13 cellular contexts compared by ENCODE assay signal in the genomic region with DNA sequence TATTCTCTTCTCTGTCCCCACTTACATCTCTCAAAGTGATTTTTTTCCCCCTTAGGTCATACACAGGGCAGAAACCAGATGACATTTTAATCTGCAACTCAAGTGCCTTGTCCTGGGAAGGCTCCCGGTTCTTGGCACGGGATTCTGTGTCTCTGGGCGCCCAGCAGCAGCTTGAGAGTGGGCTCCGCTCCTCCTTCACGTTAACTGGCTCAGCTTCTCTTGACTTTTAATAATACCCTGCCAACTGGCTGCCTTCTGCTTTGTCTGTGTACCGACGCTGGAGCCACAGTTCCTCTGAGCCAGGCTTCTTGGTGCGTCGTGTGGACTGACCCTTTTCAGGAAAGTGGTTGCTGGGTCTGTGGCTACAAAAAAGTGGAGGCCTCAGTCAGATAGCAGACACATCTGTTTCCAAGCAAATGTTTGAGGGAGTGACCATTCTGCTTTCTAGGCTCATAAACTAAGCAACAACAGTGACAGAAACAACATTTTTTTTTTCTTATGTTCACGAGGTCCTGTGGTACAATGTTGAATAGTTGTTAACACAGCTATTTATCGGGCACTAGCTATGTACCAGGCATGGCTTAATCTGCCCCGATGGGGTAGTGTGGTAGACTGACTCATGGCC.
DNase-seq lines count a peak whose midpoint lies in the region; ATAC-seq and TF ChIP-seq lines count a peak whose summit lies in the region.
"Had no signal": no experiment of that assay in that cellular context is flagged by ENCODE, and none has a peak within 500 bp of the region (broad histone marks: within the 10 kb centered on the region; RNA-seq: fewer than 3 reads in every experiment).

No MANE protein-coding gene starts in this region.

- H2AK5ac ChIP-seq in mesendoderm (ENCODE audit: low read length): no peak overlapping the region

- H3K4me3 Mint-ChIP-seq in activated B cell treated with CpG ODN at 0.5 μM for 24 hours (no peak overlapping the region), Calu3 (ENCODE audit: low read depth, unreplicated experiment) (no peak overlapping the region)
- H3K4me3 Mint-ChIP-seq: activated CD4-positive, alpha-beta T cell treated with anti-CD3 and anti-CD28 coated beads, Interleukin-2, amount 10 ng/mL, durations not matched to agents 7 days and 5 days; T-helper 1 cell treated with Interleukin-12 subunit alpha and Interleukin-12 subunit beta and Interleukin-4 antibody, amounts not matched to agents 30 μg/mL and 1 μg/mL, for 36 hours had no signal

- H3K27me3 ChIP-seq in GM23248 (replicated peaks; ENCODE audit: insufficient read depth) (peaks cover 85% of the 10 kb centered on the region), sigmoid colon (peaks cover 0 to 9% (median 0%) of the 10 kb centered on the region in 3 donors), mesendoderm (ENCODE audit: insufficient read depth, low read length, poor library complexity) (no peaks in the 10 kb centered on the region)

- DNase-seq in GM23248 (peak; percentile 26), activated B cell treated with CpG ODN at 0.5 μM for 24 hours (no peak), left ventricle myocardium superior (peak; percentile 82), sigmoid colon (peak; percentile 94), Calu3 (no peak), AML-193 (lab: John Stamatoyannopoulos, UW) (no peak), mesendoderm (no peak)
- DNase-seq: activated CD4-positive, alpha-beta T cell treated with anti-CD3 and anti-CD28 coated beads, Interleukin-2, amount 10 ng/mL, durations not matched to agents 7 days and 5 days; NCI-H2081 treated with DMSO at 0.1 percent for 48 hours; OCI-M1 had no signal

- no peak overlapping the region for H2AFZ ChIP-seq in GM23248

- H3K18ac ChIP-seq in mesendoderm (ENCODE audit: low read length): no peak overlapping the region

- H3K36me3 Mint-ChIP-seq in activated B cell treated with CpG ODN at 0.5 μM for 24 hours (ENCODE audit: low read depth) (no peaks in the 10 kb centered on the region), Calu3 (ENCODE audit: insufficient read depth, unreplicated experiment) (no peaks in the 10 kb centered on the region)

- peak overlapping the region; percentile 41 for H3K27ac Mint-ChIP-seq in activated B cell treated with CpG ODN at 0.5 μM for 24 hours
- H3K27ac Mint-ChIP-seq in Calu3 (ENCODE audit: unreplicated experiment): no peak overlapping the region
- H3K27ac Mint-ChIP-seq: activated CD4-positive, alpha-beta T cell treated with anti-CD3 and anti-CD28 coated beads, Interleukin-2, amount 10 ng/mL, durations not matched to agents 7 days and 5 days; T-helper 1 cell treated with Interleukin-12 subunit alpha and Interleukin-12 subunit beta and Interleukin-4 antibody, amounts not matched to agents 30 μg/mL and 1 μg/mL, for 36 hours had no signal

- CTCF ChIA-PET in activated B cell treated with CpG ODN at 0.5 μM for 24 hours (lab: Charles Lee) (no interaction called here), Calu3 (lab: Charles Lee) (no interaction called here)

- peaks cover 53% of the 10 kb centered on the region for H3K4me1 Mint-ChIP-seq in activated B cell treated with CpG ODN at 0.5 μM for 24 hours
- peaks cover 5% of the 10 kb centered on the region for H3K4me1 Mint-ChIP-seq in Calu3 (ENCODE audit: low read depth, unreplicated experiment)

- no peak for TF ChIP-seq POLR2A in sigmoid colon (IDR thresholded peaks at IDR 0.05)

- H4K8ac ChIP-seq in mesendoderm (ENCODE audit: low read depth, low read length): no peak overlapping the region

- TF ChIP-seq CTCF in activated B cell treated with CpG ODN at 0.5 μM for 24 hours (IDR thresholded peaks at IDR 0.05): no peak
- TF ChIP-seq CTCF in sigmoid colon (IDR thresholded peaks at IDR 0.05): no peak
- no peak for TF ChIP-seq CTCF in Calu3 (IDR thresholded peaks at IDR 0.05; ENCODE audit: unreplicated experiment)

- H2BK120ac ChIP-seq in mesendoderm (ENCODE audit: low read depth, low read length): no peak overlapping the region

- peak in 2 of 4 donors; percentile 14 to 42 for TF ChIP-seq EP300 in sigmoid colon (IDR thresholded peaks at IDR 0.05)

- no peaks in the 10 kb centered on the region for H3K27me3 Mint-ChIP-seq in activated B cell treated with CpG ODN at 0.5 μM for 24 hours
- H3K27me3 Mint-ChIP-seq in Calu3 (ENCODE audit: unreplicated experiment): peaks cover 31% of the 10 kb centered on the region
- H3K27me3 Mint-ChIP-seq: activated CD4-positive, alpha-beta T cell treated with anti-CD3 and anti-CD28 coated beads, Interleukin-2, amount 10 ng/mL, durations not matched to agents 7 days and 5 days had no signal

- no peaks in the 10 kb centered on the region for H3K79me1 ChIP-seq in mesendoderm (ENCODE audit: low read length)

- intact Hi-C loops in activated B cell treated with CpG ODN at 0.5 μM for 24 hours (cut with micrococcal nuclease) (loop anchor here (2.0 kb wide), 1 partner anchor 19 kb away; no protein-coding TSS in a partner anchor), left ventricle myocardium superior (cut with micrococcal nuclease) (no loop called here), sigmoid colon (cut with DNase I) (no loop called here), Calu3 (cut with micrococcal nuclease; ENCODE audit: unreplicated experiment) (no loop called here)

- H3K4ac ChIP-seq in mesendoderm (ENCODE audit: low read depth, low read length): no peak overlapping the region

- H3K56ac ChIP-seq in mesendoderm (ENCODE audit: low read length): no peak overlapping the region

- BruUV-seq in Calu3 (replicated peaks; lab: Mats Ljungman, UMichigan): no TSS peak

- H3K79me2 ChIP-seq in GM23248 (ENCODE audit: insufficient read depth) (no peaks in the 10 kb centered on the region), mesendoderm (ENCODE audit: control insufficient read depth, insufficient read depth, low read length) (no peaks in the 10 kb centered on the region)

- H4K20me1 ChIP-seq in GM23248 (ENCODE audit: insufficient read depth): no peaks in the 10 kb centered on the region

- H3K36me3 ChIP-seq in GM23248 (ENCODE audit: low read depth): no peaks in the 10 kb centered on the region
- H3K36me3 ChIP-seq in sigmoid colon: no peaks in the 10 kb centered on the region
- H3K36me3 ChIP-seq in mesendoderm (ENCODE audit: control insufficient read depth, insufficient read depth, low read length): no peaks in the 10 kb centered on the region

- H3K9me3 Mint-ChIP-seq in activated B cell treated with CpG ODN at 0.5 μM for 24 hours: no peaks in the 10 kb centered on the region
- H3K9me3 Mint-ChIP-seq in Calu3 (ENCODE audit: low read depth, unreplicated experiment): peaks cover 2% of the 10 kb centered on the region
- H3K9me3 Mint-ChIP-seq: activated CD4-positive, alpha-beta T cell treated with anti-CD3 and anti-CD28 coated beads, Interleukin-2, amount 10 ng/mL, durations not matched to agents 7 days and 5 days; T-helper 1 cell treated with Interleukin-12 subunit alpha and Interleukin-12 subunit beta and Interleukin-4 antibody, amounts not matched to agents 30 μg/mL and 1 μg/mL, for 36 hours had no signal

- H3K23ac ChIP-seq in mesendoderm (ENCODE audit: low read length): no peak overlapping the region

- no peak overlapping the region for H2BK15ac ChIP-seq in mesendoderm (replicated peaks; ENCODE audit: low read depth)

- in situ Hi-C loops in GM23248 (cut with MboI): no loop called here

- H3K27ac ChIP-seq in GM23248 (no peak overlapping the region), sigmoid colon (peak overlapping the region; percentile 36 to 70 (median 59)), mesendoderm (ENCODE audit: low read depth, low read length) (no peak overlapping the region)
- H3K27ac ChIP-seq: C4-2B had no signal

- H4K5ac ChIP-seq in mesendoderm (ENCODE audit: low read length): no peak overlapping the region

- H3K9ac ChIP-seq in GM23248: no peak overlapping the region
- no peak overlapping the region for H3K9ac ChIP-seq in mesendoderm (ENCODE audit: low read length)

- ATAC-seq in activated B cell treated with CpG ODN at 0.5 μM for 24 hours (ENCODE audit: low read depth) (no peak), left ventricle myocardium superior (peak; percentile 89), GM21825 (IDR thresholded peaks at IDR 0.05; ENCODE audit: unreplicated experiment) (no peak)

- WGBS in GM23248 (ENCODE audit: low coverage in 1 of 2, low lambda C conversion rate in 2 of 2, missing lambda C conversion rate in 2 of 2), 2 experiments: 1 to 2% methylated on average over 12 of the region's 12 CpGs
- 63 to 72% methylated on average over 12 of the region's 12 CpGs for WGBS in sigmoid colon, 2 donors
- no CpG with 5 or more reads among the region's 12 CpGs for WGBS in mesendoderm (ENCODE audit: extremely low coverage, insufficient coverage, low lambda C conversion rate)

- H3K4me1 ChIP-seq in GM23248 (ENCODE audit: insufficient read depth) (no peaks in the 10 kb centered on the region), sigmoid colon (peaks cover 0 to 21% (median 18%) of the 10 kb centered on the region in 4 donors), mesendoderm (ENCODE audit: control insufficient read depth, low read depth, low read length) (no peaks in the 10 kb centered on the region)

- H3F3A ChIP-seq in GM23248 (ENCODE audit: insufficient read depth): no peaks in the 10 kb centered on the region

- H2BK5ac ChIP-seq in mesendoderm (ENCODE audit: low read length): no peak overlapping the region

- H3K4me2 ChIP-seq in GM23248 (ENCODE audit: unreplicated experiment) (no peak overlapping the region), mesendoderm (ENCODE audit: low read length) (no peak overlapping the region)

- POLR2A ChIA-PET in activated B cell treated with CpG ODN at 0.5 μM for 24 hours (lab: Charles Lee): interaction anchor here (0.6 to 1.8 kb wide), 3 partner anchors 14 to 98 kb away, joined by 3 to 8 read pairs (median 5); no protein-coding TSS in a partner anchor

- no peaks in the 10 kb centered on the region for H3K9me2 ChIP-seq in GM23248 (ENCODE audit: insufficient read depth)

- H3K4me3 ChIP-seq in GM23248 (no peak overlapping the region), sigmoid colon (no peak overlapping the region), mesendoderm (ENCODE audit: low read length) (no peak overlapping the region)

- H3K9me3 ChIP-seq in GM23248 (ENCODE audit: low read depth): no peaks in the 10 kb centered on the region
- no peaks in the 10 kb centered on the region for H3K9me3 ChIP-seq in sigmoid colon

Comparison
In these comparisons a context has a peak if more than half of its experiments do, and no peak if none do; other contexts are left out.
1. DNase-seq: peak in GM23248 (single experiment), left ventricle myocardium superior (single experiment) and sigmoid colon (single experiment); none in activated B cell treated with CpG ODN at 0.5 μM for 24 hours (single experiment), Calu3 (single experiment), AML-193 (0 of 2) and mesendoderm (single experiment).
2. H3K27ac ChIP-seq: peak in sigmoid colon (4 of 4); none in GM23248 (single experiment) and mesendoderm (single experiment).